Comparison of ENCODE assay signal across 11 cellular contexts in genomic region chr15:93071469-93071891, GRCh38. TPM values are rescaled to one million over a fixed set of nuclear protein-coding genes. Genes with fewer than 3 reads are reported as not detected.
A peak's percentile ranks its signal among the peaks of the same experiment; 100 is the strongest.
DNase-seq lines count a peak whose midpoint lies in the region; ATAC-seq, FAIRE-seq and TF ChIP-seq lines count a peak whose summit lies in the region.
"Had no signal": no experiment of that assay in that cellular context is flagged by ENCODE, and none has a peak within 500 bp of the region (broad histone marks: within the 10 kb centered on the region; RNA-seq: fewer than 3 reads in every experiment).

No MANE protein-coding gene starts in this region.

- no peaks in the 10 kb centered on the region for H3K9me3 Mint-ChIP-seq in central memory CD8-positive, alpha-beta T cell
- no peaks in the 10 kb centered on the region for H3K9me3 Mint-ChIP-seq in activated T-cell treated with anti-CD3 and anti-CD28 coated beads, Interleukin-2, amount 50 U/mL, for 24 hours

- no peaks in the 10 kb centered on the region for H3K36me3 Mint-ChIP-seq in central memory CD8-positive, alpha-beta T cell (ENCODE audit: insufficient read depth)
- H3K36me3 Mint-ChIP-seq in activated T-cell treated with anti-CD3 and anti-CD28 coated beads, Interleukin-2, amount 50 U/mL, for 24 hours (ENCODE audit: low read depth): no peaks in the 10 kb centered on the region

- peak; percentile 45 to 55 for DNase-seq in HAP-1 (ENCODE audit: low spot score in 2 of 2)
- no peak for DNase-seq in central memory CD8-positive, alpha-beta T cell (ENCODE audit: low spot score in 2 of 2)
- no peak for DNase-seq in kidney epithelial cell (ENCODE audit: low read depth)
- DNase-seq in activated T-cell treated with anti-CD3 and anti-CD28 coated beads, Interleukin-2, amount 50 U/mL, for 24 hours: no peak
- DNase-seq in small intestine: no peak
- DNase-seq: activated CD4-positive, CD25-positive, alpha-beta regulatory T cell; effector CD8-positive, alpha-beta T cell had no signal

- no peaks in the 10 kb centered on the region for H3K36me3 ChIP-seq in HAP-1 (replicated peaks)
- H3K36me3 ChIP-seq in kidney epithelial cell (ENCODE audit: control insufficient read depth, insufficient read depth, low read length): no peaks in the 10 kb centered on the region
- H3K36me3 ChIP-seq in small intestine (ENCODE audit: control insufficient read depth in 2 of 2, insufficient read depth in 2 of 2, low read length in 2 of 2): no peaks in the 10 kb centered on the region

- in situ Hi-C loops in HAP-1 (cut with MboI; ENCODE audit: low sequenced_read_pairs): no loop called here

- H3K27me3 ChIP-seq in HAP-1 (ENCODE audit: low read depth) (no peaks in the 10 kb centered on the region), kidney epithelial cell (ENCODE audit: control insufficient read depth, insufficient read depth, low read length) (peaks cover 37% of the 10 kb centered on the region), small intestine (ENCODE audit: control insufficient read depth in 2 of 2, insufficient read depth in 2 of 2, low read length in 2 of 2) (peaks cover 0 to 26% of the 10 kb centered on the region in 2 donors)

- peak overlapping the region; percentile 19 for H3K27ac Mint-ChIP-seq in central memory CD8-positive, alpha-beta T cell (ENCODE audit: low read depth)
- no peak overlapping the region for H3K27ac Mint-ChIP-seq in activated T-cell treated with anti-CD3 and anti-CD28 coated beads, Interleukin-2, amount 50 U/mL, for 24 hours

- H3K27me3 Mint-ChIP-seq in central memory CD8-positive, alpha-beta T cell: peaks cover 67% of the 10 kb centered on the region
- H3K27me3 Mint-ChIP-seq in activated T-cell treated with anti-CD3 and anti-CD28 coated beads, Interleukin-2, amount 50 U/mL, for 24 hours: peaks cover 57% of the 10 kb centered on the region

- ATAC-seq in central memory CD8-positive, alpha-beta T cell (replicated peaks; ENCODE audit: extremely low read depth, poor library complexity, severe bottlenecking): no peak
- ATAC-seq in HG03139 (IDR thresholded peaks at IDR 0.05; ENCODE audit: unreplicated experiment): no peak
- ATAC-seq in HG02678 (IDR thresholded peaks at IDR 0.05; ENCODE audit: unreplicated experiment): no peak
- ATAC-seq: K562 had no signal

- WGBS in small intestine, 3 donors: 38 to 54% (median 51%) methylated on average over 18 of the region's 18 CpGs

- H3K9me3 ChIP-seq in HAP-1: no peaks in the 10 kb centered on the region
- no peaks in the 10 kb centered on the region for H3K9me3 ChIP-seq in small intestine (ENCODE audit: control insufficient read depth, low read depth)

- peak overlapping the region; percentile 57 for H3K4me3 Mint-ChIP-seq in central memory CD8-positive, alpha-beta T cell
- H3K4me3 Mint-ChIP-seq in activated T-cell treated with anti-CD3 and anti-CD28 coated beads, Interleukin-2, amount 50 U/mL, for 24 hours: no peak overlapping the region

- no peak for TF ChIP-seq CTCF in kidney epithelial cell (IDR thresholded peaks at IDR 0.05; ENCODE audit: insufficient read depth, low read length, poor library complexity, severe bottlenecking)

- peaks cover 32% of the 10 kb centered on the region for H3K4me1 ChIP-seq in HAP-1
- H3K4me1 ChIP-seq in small intestine (ENCODE audit: control insufficient read depth in 2 of 2, insufficient read depth in 1 of 2, low read depth in 1 of 2, low read length in 1 of 2): no peaks in the 10 kb centered on the region

- peak overlapping the region; percentile 78 for H3K4me3 ChIP-seq in HAP-1
- H3K4me3 ChIP-seq in kidney epithelial cell (ENCODE audit: low read depth, low read length): peak overlapping the region; percentile 43
- peak overlapping the region; percentile 46 to 65 (median 50) for H3K4me3 ChIP-seq in skin epidermis
- H3K4me3 ChIP-seq in small intestine (ENCODE audit: low read depth in 1 of 2, low read length in 2 of 2): peak overlapping the region in 1 of 2 donors; percentile 55
- H3K4me3 ChIP-seq: K562 had no signal

- peaks cover 21% of the 10 kb centered on the region for H3K4me1 Mint-ChIP-seq in central memory CD8-positive, alpha-beta T cell
- peaks cover 17% of the 10 kb centered on the region for H3K4me1 Mint-ChIP-seq in activated T-cell treated with anti-CD3 and anti-CD28 coated beads, Interleukin-2, amount 50 U/mL, for 24 hours (ENCODE audit: low read depth)

- H3K27ac ChIP-seq in skin epidermis: peak overlapping the region in 18 of 21 experiments; percentile 9 to 89 (median 80)
- peak overlapping the region in 1 of 2 donors; percentile 44 for H3K27ac ChIP-seq in small intestine (ENCODE audit: low read depth in 1 of 2, low read length in 1 of 2)

- FAIRE-seq in small intestine (lab: Jason Lieb, UNC): no peak
- FAIRE-seq: K562 had no signal

RNA-seq across cellular contexts. Expression of gene RGMA, which starts 17.5 kb away (rescaled TPM):
- total RNA-seq in kidney epithelial cell: 0.29 and 1.0 TPM in 2 replicates
- 10 to 100 TPM in 1 of 3 donors, 1 to 10 TPM in 1, not detected in 1; 1.1 to 15.2 TPM for polyA plus RNA-seq in small intestine

Comparison
In these comparisons a context has a peak if more than half of its experiments do, and no peak if none do; other contexts are left out.
1. DNase-seq: peak in HAP-1 (2 of 2); none in central memory CD8-positive, alpha-beta T cell (0 of 2), kidney epithelial cell (single experiment), activated T-cell treated with anti-CD3 and anti-CD28 coated beads, Interleukin-2, amount 50 U/mL, for 24 hours (single experiment) and small intestine (single experiment).